ENCODE assay signal across 26 cellular contexts in genomic region chr15:70470556-70471191, GRCh38.
DNase-seq lines count a peak whose midpoint lies in the region; ATAC-seq and TF ChIP-seq lines count a peak whose summit lies in the region.
"Had no signal": no experiment of that assay in that cellular context is flagged by ENCODE, and none has a peak within 500 bp of the region (broad histone marks: within the 10 kb centered on the region; RNA-seq: fewer than 3 reads in every experiment).

No MANE protein-coding gene starts in this region.

- no peaks in the 10 kb centered on the region for H3K36me3 ChIP-seq in Panc1 (ENCODE audit: control insufficient read depth, insufficient read depth, low read length)
- H3K36me3 ChIP-seq: BLaER1 treated with 17β-estradiol and CSF1 and Interleukin-3, amounts not matched to agents 10 nM and 100 nM had no signal

- no peak overlapping the region for H3K27ac Mint-ChIP-seq in CD14-positive monocyte
- no peak overlapping the region for H3K27ac Mint-ChIP-seq in chondrocyte (ENCODE audit: unreplicated experiment)
- H3K27ac Mint-ChIP-seq: CD4-positive, alpha-beta memory T cell; GM23338; T-helper 17 cell had no signal

- no peaks in the 10 kb centered on the region for H3K9me3 ChIP-seq in Panc1 (ENCODE audit: control insufficient read depth, insufficient read depth, low read depth, low read length)
- H3K9me3 ChIP-seq: A549, SK-N-SH had no signal

- H3K36me3 Mint-ChIP-seq in CD14-positive monocyte (peaks cover 2 to 11% of the 10 kb centered on the region in 2 donors), chondrocyte (ENCODE audit: low read depth) (no peaks in the 10 kb centered on the region)
- H3K36me3 Mint-ChIP-seq: CD4-positive, alpha-beta memory T cell had no signal

- in situ Hi-C loops in Panc1 (cut with HindIII; ENCODE audit: low pct_unique_long_range_greater_than_20kb, low sequenced_read_pairs), result no loop called here

- BruUV-seq in Panc1 (replicated peaks; lab: Mats Ljungman, UMichigan), result no TSS peak

- peaks cover 64% of the 10 kb centered on the region for H3K4me1 ChIP-seq in Panc1 (ENCODE audit: control insufficient read depth, insufficient read depth, low read length)

- no peaks in the 10 kb centered on the region for H3K27me3 ChIP-seq in Panc1 (ENCODE audit: control insufficient read depth, insufficient read depth, low read length)

- peaks cover 6 to 20% (median 10%) of the 10 kb centered on the region in 3 donors for H3K27me3 Mint-ChIP-seq in CD14-positive monocyte (ENCODE audit: low read depth in 3 of 3)
- H3K27me3 Mint-ChIP-seq in chondrocyte (ENCODE audit: low read depth), result peaks cover 45% of the 10 kb centered on the region

- DNase-seq in CD14-positive monocyte (ENCODE audit: low spot score) (peak; percentile 21), ELR (ENCODE audit: low read depth) (peak; percentile 35), Panc1 (ENCODE audit: low read depth, low spot score) (no peak), chondrocyte (ENCODE audit: low spot score) (peak; percentile 52), NCI-H2029 (lab: John Stamatoyannopoulos, UW) (no peak), NCI-H2171 (lab: John Stamatoyannopoulos, UW) (no peak)
- DNase-seq: AML-193; CD4-positive, alpha-beta memory T cell; COR-L47; H9; IMR-90; KG1; NCI-H1048; NCI-H1436; NCI-H187; NCI-H446; NCI-H526; NK-92 treated with Interleukin-12 subunit alpha and Interleukin-12 subunit beta, amount 100 ng/mL, for 24 hours; SK-N-SH; SW 1271; T-helper 17 cell had no signal

- ATAC-seq in Panc1 (no peak), GM18858 (IDR thresholded peaks at IDR 0.05; ENCODE audit: unreplicated experiment) (no peak), HG03108 (IDR thresholded peaks at IDR 0.05; ENCODE audit: unreplicated experiment) (no peak)
- ATAC-seq: A549, GM23338, T-helper 17 cell had no signal

- intact Hi-C loops in CD14-positive monocyte (cut with micrococcal nuclease), result loop anchor here in 1 of 2 donors (5.0 kb wide), 1 partner anchor 42 kb away; no protein-coding TSS in a partner anchor
- intact Hi-C loops in Panc1 (cut with micrococcal nuclease; ENCODE audit: unreplicated experiment), result no loop called here

- H3K4me1 Mint-ChIP-seq in CD14-positive monocyte, result peaks cover 42% of the 10 kb centered on the region
- peaks cover 20% of the 10 kb centered on the region for H3K4me1 Mint-ChIP-seq in chondrocyte (ENCODE audit: low read depth)

- POLR2A ChIA-PET in Panc1 (lab: Charles Lee), result no interaction called here

- CTCF ChIA-PET in Panc1 (lab: Charles Lee), result no interaction called here

- peak overlapping the region; percentile 99 for H3K27ac ChIP-seq in Panc1 (ENCODE audit: low read length)
- H3K27ac ChIP-seq: BLaER1 treated with 17β-estradiol and CSF1 and Interleukin-3, amounts not matched to agents 10 nM and 100 nM had no signal

- H3K4me3 Mint-ChIP-seq in CD14-positive monocyte, result no peak overlapping the region
- H3K4me3 Mint-ChIP-seq in chondrocyte (ENCODE audit: unreplicated experiment), result no peak overlapping the region
- H3K4me3 Mint-ChIP-seq: CD4-positive, alpha-beta memory T cell; GM23338; H9; T-helper 17 cell had no signal

- TF ChIP-seq CTCF in CD14-positive monocyte (IDR thresholded peaks at IDR 0.05), result no peak
- TF ChIP-seq CTCF in Panc1 (IDR thresholded peaks at IDR 0.05), result no peak
- TF ChIP-seq CTCF in chondrocyte (IDR thresholded peaks at IDR 0.05), result no peak

- H3K4me3 ChIP-seq in Panc1 (ENCODE audit: low read depth in 2 of 2, low read length in 2 of 2), result no peak overlapping the region
- H3K4me3 ChIP-seq: A549; BLaER1 treated with 17β-estradiol and CSF1 and Interleukin-3, amounts not matched to agents 10 nM and 100 nM; GM23338 had no signal

- H3K9me3 Mint-ChIP-seq in CD14-positive monocyte (peaks cover 0 to 2% (median 0%) of the 10 kb centered on the region in 7 donors), chondrocyte (ENCODE audit: low read depth) (no peaks in the 10 kb centered on the region)
- H3K9me3 Mint-ChIP-seq: CD4-positive, alpha-beta memory T cell; GM23338; H9 had no signal

Comparison
In these comparisons a context has a peak if more than half of its experiments do, and no peak if none do; other contexts are left out.
1. DNase-seq: peak in CD14-positive monocyte (single experiment), ELR (single experiment) and chondrocyte (single experiment); none in Panc1 (single experiment), NCI-H2029 (single experiment) and NCI-H2171 (single experiment).